Comparison of ENCODE assay signal across 8 cellular contexts in the genomic region with DNA sequence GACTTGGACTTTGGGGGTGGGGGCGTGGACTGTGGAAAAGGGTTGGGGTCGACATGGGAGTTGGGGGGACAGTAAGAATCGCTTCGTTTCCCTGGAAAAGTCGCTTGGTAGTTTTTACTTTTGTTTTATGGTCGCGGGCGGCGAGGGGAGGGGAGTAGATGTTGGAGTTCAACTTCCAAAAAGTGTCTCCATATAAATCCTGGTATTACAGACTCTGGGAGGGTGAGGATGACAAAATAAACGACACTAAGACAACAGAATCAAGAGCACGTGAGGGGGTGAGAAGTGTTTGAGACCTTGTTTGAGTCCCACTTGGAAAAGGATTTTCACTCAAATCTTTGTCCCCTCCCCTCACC. TPM values are rescaled to one million over a fixed set of nuclear protein-coding genes. Genes with fewer than 3 reads are reported as not detected.
DNase-seq lines count a peak whose midpoint lies in the region; FAIRE-seq and TF ChIP-seq lines count a peak whose summit lies in the region.

No MANE protein-coding gene starts in this region.

- DNase-seq in GM06990 (ENCODE audit: extremely low read depth, insufficient read length) (no peak), NCI-H2171 (lab: John Stamatoyannopoulos, UW) (peak; percentile 83), H1 (ENCODE audit: low read depth in 1 of 2, low spot score in 2 of 2) (no peak), osteoblast (ENCODE audit: insufficient read length, low spot score, missing footprints) (no peak), midbrain (lab: John Stamatoyannopoulos, UW) (no peak), substantia nigra (lab: John Stamatoyannopoulos, UW) (no peak)
- no peak for DNase-seq in effector CD8-positive, alpha-beta T cell (lab: John Stamatoyannopoulos, UW)
- DNase-seq in effector CD4-positive, alpha-beta T cell: no peak

- H3K4me1 ChIP-seq in H1 (replicated peaks in 1 of 4; ENCODE audit: control insufficient read depth in 3 of 4, insufficient read depth in 4 of 4, low read length in 3 of 4): peaks cover 9 to 17% (median 14%) of the 10 kb centered on the region in 4 experiments
- H3K4me1 ChIP-seq in osteoblast (ENCODE audit: insufficient read depth, low read length): peaks cover 13% of the 10 kb centered on the region

- H3K36me3 ChIP-seq in GM06990 (ENCODE audit: control insufficient read depth, insufficient read depth, low read length) (no peaks in the 10 kb centered on the region), H1 (ENCODE audit: control insufficient read depth in 2 of 4, insufficient read depth in 4 of 4, low read length in 3 of 4) (no peaks in the 10 kb centered on the region), osteoblast (ENCODE audit: insufficient read depth, low read length) (no peaks in the 10 kb centered on the region)

- no peak overlapping the region for H2BK15ac ChIP-seq in H1 (ENCODE audit: low read length)

- CTCF ChIA-PET in H1 (lab: Charles Lee; ENCODE audit: partially characterized antibody): interaction anchor here (1.0 to 1.3 kb wide), 2 partner anchors 38 to 86 kb away, joined by 3 to 4 read pairs; no protein-coding TSS in a partner anchor

- H2AFZ ChIP-seq in H1 (ENCODE audit: low read length) (0 out of 2 replicates have a peak overlapping the region, but pooled peaks have one; percentile 2), osteoblast (ENCODE audit: low read length) (no peak overlapping the region)

- no peak overlapping the region for H2BK120ac ChIP-seq in H1 (replicated peaks; ENCODE audit: low read depth, low read length)

- no peak for TF ChIP-seq RAD21 in H1 (IDR thresholded peaks at IDR 0.05 in 1 of 2, conservative IDR thresholded peaks at IDR 0.05 in 1 of 2; ENCODE audit: low read depth in 2 of 2, low read length in 2 of 2)

- H3K27me3 ChIP-seq in GM06990 (replicated peaks; ENCODE audit: control insufficient read depth, insufficient read depth, low read length): peaks cover 4% of the 10 kb centered on the region
- peaks cover 0 to 15% (median 5%) of the 10 kb centered on the region in 4 experiments; a peak in 4 of 7 replicates for H3K27me3 ChIP-seq in H1 (replicated peaks in 1 of 4; ENCODE audit: control insufficient read depth in 3 of 4, extremely low read depth in 1 of 4, insufficient read depth in 3 of 4, low read length in 3 of 4)
- H3K27me3 ChIP-seq in osteoblast (ENCODE audit: insufficient read depth, low read length): peaks cover 72% of the 10 kb centered on the region

- H4K20me1 ChIP-seq in H1 (replicated peaks in 1 of 2; ENCODE audit: control insufficient read depth in 1 of 2, insufficient read depth in 2 of 2, low read length in 2 of 2) (no peaks in the 10 kb centered on the region), osteoblast (ENCODE audit: insufficient read depth, low read length) (no peaks in the 10 kb centered on the region)

- H3K4me2 ChIP-seq in H1 (ENCODE audit: insufficient read depth in 1 of 2, low read depth in 2 of 2, low read length in 2 of 2): peak overlapping the region; percentile 88 to 89
- H3K4me2 ChIP-seq in osteoblast (ENCODE audit: insufficient read depth, low read length): peak overlapping the region; percentile 78

- H4K8ac ChIP-seq in H1 (ENCODE audit: extremely low read depth, insufficient read depth, low read length): no peak overlapping the region

- H3K79me1 ChIP-seq in H1 (ENCODE audit: low read depth, low read length): 0 out of 2 replicates have a peak, but pooled peaks cover 3% of the 10 kb centered on the region

- TF ChIP-seq EP300 in H1 (IDR thresholded peaks at IDR 0.05; ENCODE audit: borderline replicate concordance in 1 of 2, low read depth in 2 of 2, low read length in 2 of 2): no peak

- no peak for FAIRE-seq in H1 (lab: Jason Lieb, UNC)

- peak overlapping the region; percentile 19 for H3K56ac ChIP-seq in H1 (replicated peaks; ENCODE audit: insufficient read length, low read depth, low read length)

- peaks cover 0 to 15% of the 10 kb centered on the region in 2 experiments; a peak in 2 of 4 replicates for H3K79me2 ChIP-seq in H1 (ENCODE audit: control insufficient read depth in 1 of 2, insufficient read depth in 2 of 2, low read length in 2 of 2)
- H3K79me2 ChIP-seq in osteoblast (ENCODE audit: insufficient read depth, low read length): no peaks in the 10 kb centered on the region

- H3K4ac ChIP-seq in H1 (replicated peaks; ENCODE audit: insufficient read length, low read depth, low read length): no peak overlapping the region

- H2BK12ac ChIP-seq in H1 (ENCODE audit: low read depth, low read length): no peak overlapping the region; the same call in 1 of the 2 replicates

- no peak for TF ChIP-seq CTCF in GM06990 (IDR thresholded peaks at IDR 0.05; ENCODE audit: insufficient read depth, low read length, poor library complexity, severe bottlenecking)
- no peak for TF ChIP-seq CTCF in H1 (IDR thresholded peaks at IDR 0.05; ENCODE audit: control extremely low read depth in 1 of 3, insufficient read depth in 1 of 3, low read depth in 1 of 3, low read length in 3 of 3)
- TF ChIP-seq CTCF in osteoblast (IDR thresholded peaks at IDR 0.05; ENCODE audit: extremely low read depth, low read depth, low read length): no peak

- H2BK20ac ChIP-seq in H1 (ENCODE audit: low read length): no peak overlapping the region

- POLR2A ChIA-PET in H1 (lab: Charles Lee; ENCODE audit: partially characterized antibody): interaction anchor here (1.0 to 2.1 kb wide), 5 partner anchors 12 to 104 kb away, joined by 3 to 6 read pairs (median 4); no protein-coding TSS in a partner anchor

- 2% methylated on average over 11 of the region's 11 CpGs; no CpG with 5 or more reads in 1 of the 2 experiments for WGBS in H1 (ENCODE audit: extremely low coverage in 1 of 2, insufficient coverage in 1 of 2, insufficient read length in 1 of 2, insufficient replicate concordance in 2 of 2, low coverage in 1 of 2, low lambda C conversion rate in 2 of 2, missing lambda C conversion rate in 1 of 2), 2 experiments

- H3K4me3 ChIP-seq in GM06990 (replicated peaks; ENCODE audit: low read depth, low read length) (peak overlapping the region; percentile 60), H1 (ENCODE audit: extremely low read depth in 1 of 4, insufficient read depth in 2 of 4, low read depth in 3 of 4, low read length in 4 of 4) (peak overlapping the region; percentile 55 to 76 (median 65)), osteoblast (ENCODE audit: insufficient read depth, low read length) (peak overlapping the region; percentile 70)

- H3K23me2 ChIP-seq in H1 (ENCODE audit: low read depth, low read length): peaks cover 24% of the 10 kb centered on the region

- H3K18ac ChIP-seq in H1 (ENCODE audit: extremely low read depth, low read length): peak overlapping the region; percentile 66

- no peak overlapping the region for H4K91ac ChIP-seq in H1 (replicated peaks; ENCODE audit: insufficient read length, low read length)

- 0 out of 7 replicates have a peak overlapping the region, but pooled peaks of 1 of the 4 experiments have one; percentile 20 for H3K9ac ChIP-seq in H1 (replicated peaks in 1 of 4; ENCODE audit: extremely low read depth in 1 of 4, low read depth in 3 of 4, low read length in 3 of 4)

- H3K9me3 ChIP-seq in H1 (ENCODE audit: insufficient read depth in 2 of 2, low read depth in 1 of 2, low read length in 1 of 2): no peaks in the 10 kb centered on the region
- H3K9me3 ChIP-seq in osteoblast (ENCODE audit: low read depth, low read length): no peaks in the 10 kb centered on the region

- H3K23ac ChIP-seq in H1 (ENCODE audit: insufficient read length): no peak overlapping the region

- TF ChIP-seq POLR2A in H1 (IDR thresholded peaks at IDR 0.05; ENCODE audit: control extremely low read depth in 1 of 2, low read depth in 2 of 2, low read length in 2 of 2): no peak

- H3K27ac ChIP-seq in H1 (ENCODE audit: low read depth, low read length) (no peak overlapping the region), osteoblast (ENCODE audit: low read depth, low read length) (no peak overlapping the region), substantia nigra (ENCODE audit: low read depth, low read length, poor library complexity, severe bottlenecking) (no peak overlapping the region)

- no peak overlapping the region for H4K5ac ChIP-seq in H1 (ENCODE audit: insufficient read length, low read depth, low read length)

- no peak overlapping the region for H3K14ac ChIP-seq in H1 (ENCODE audit: insufficient read length)

- no peak overlapping the region for H2AK5ac ChIP-seq in H1 (ENCODE audit: low read depth, low read length)

- peak overlapping the region; percentile 60; the same call in 1 of the 2 replicates for H2BK5ac ChIP-seq in H1 (ENCODE audit: low read depth, low read length)

TF ChIP-seq in H1, 55 proteins besides CTCF, POLR2A, EP300 and RAD21 (continues in another document):
- no peak for TF ChIP-seq NANOG (IDR thresholded peaks at IDR 0.05; ENCODE audit: insufficient read depth, low read depth, low read length, poor library complexity, severe bottlenecking)
- TF ChIP-seq SIRT6 (IDR thresholded peaks at IDR 0.05; ENCODE audit: low read length): no peak
- no peak for TF ChIP-seq GTF2F1 (IDR thresholded peaks at IDR 0.05; ENCODE audit: borderline replicate concordance, low read depth, low read length)
- TF ChIP-seq, protein P1, sequence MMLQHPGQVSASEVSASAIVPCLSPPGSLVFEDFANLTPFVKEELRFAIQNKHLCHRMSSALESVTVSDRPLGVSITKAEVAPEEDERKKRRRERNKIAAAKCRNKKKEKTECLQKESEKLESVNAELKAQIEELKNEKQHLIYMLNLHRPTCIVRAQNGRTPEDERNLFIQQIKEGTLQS (IDR thresholded peaks at IDR 0.05; ENCODE audit: insufficient read depth, low read depth, low read length): no peak
- no peak for TF ChIP-seq CBX5 (IDR thresholded peaks at IDR 0.05; ENCODE audit: low read depth, low read length)
- no peak for TF ChIP-seq BCL11A (IDR thresholded peaks at IDR 0.05; ENCODE audit: low read depth in 2 of 2, low read length in 2 of 2)

RNA-seq across cellular contexts. Expression of a gene that starts 0.7 kb away (rescaled TPM):
- total RNA-seq in H1 (2021; fragmentation: NEBNext Ultra II Directional; extraction: Animal tissue kit (Norgen Biotek cat#: 25700)): 5.9 TPM in 2 replicates
- 0.63 and 0.80 TPM in 2 replicates for polyA plus RNA-seq in H1 (2011; rRNA removed)
- 0.85 TPM for polyA plus RNA-seq in H1 (2011; cell fraction: cytosol; rRNA removed)
- 1.5 TPM for polyA plus RNA-seq in H1 (2011; cell fraction: nucleus; rRNA removed)
- polyA plus RNA-seq in H1 (2012, experiment 1 of 2): 1.1 to 2.2 TPM (median 1.2 TPM) in 4 replicates
- 0.22 TPM for polyA plus RNA-seq in H1 (2012, experiment 2 of 2)
- polyA plus RNA-seq in H1 (2013, experiment 1 of 2): 2.1 TPM
- polyA plus RNA-seq in H1 (2013, experiment 2 of 2): 2.1 TPM
- polyA minus RNA-seq in H1 (2011; rRNA and poly(A)+ RNA removed): 1.7 and 1.9 TPM in 2 replicates
- polyA minus RNA-seq in H1 (2011; cell fraction: cytosol; rRNA and poly(A)+ RNA removed): 3.2 TPM
- polyA minus RNA-seq in H1 (2011; cell fraction: nucleus; rRNA and poly(A)+ RNA removed): 4.1 TPM
- total RNA-seq in osteoblast: 0.36 and 0.88 TPM in 2 replicates
